1 cellular context compared by ENCODE assay signal in genomic region chr19:42283248-42284065, GRCh38.
TF ChIP-seq lines count a peak whose summit lies in the region.

No MANE protein-coding gene starts in this region.

TF ChIP-seq in K562, 482 proteins besides CTCF, POLR2A, EP300 and RAD21 (continues in another document):
- TF ChIP-seq MEIS2 (IDR thresholded peaks at IDR 0.05; ENCODE audit: partially characterized antibody) (peak; percentile 88), SMARCA4 (IDR thresholded peaks at IDR 0.05) (0 out of 2 replicates have a peak, but pooled peaks have one; percentile 50), EZH2 (IDR thresholded peaks at IDR 0.05; ENCODE audit: borderline replicate concordance, low read depth, low read length) (no peak), NR4A1 (CRISPR knock-in tag; IDR thresholded peaks at IDR 0.05) (peak; percentile 29; the same call in 1 of the 2 replicates), NR4A1 (tag; IDR thresholded peaks at IDR 0.05) (no peak), NR1H2 (CRISPR knock-in tag; IDR thresholded peaks at IDR 0.05) (no peak), NKRF (IDR thresholded peaks at IDR 0.05; ENCODE audit: borderline replicate concordance) (peak; percentile 80), HMGN3 (IDR thresholded peaks at IDR 0.05; ENCODE audit: borderline replicate concordance, extremely low read depth, insufficient read length, low read depth, low read length) (peak; percentile 55), GTF2A2 (tag; IDR thresholded peaks at IDR 0.05) (no peak), ZNF583 (CRISPR knock-in tag; IDR thresholded peaks at IDR 0.05) (0 out of 2 replicates have a peak, but pooled peaks have one; percentile 37), MITF (IDR thresholded peaks at IDR 0.05) (no peak), ZBTB7A (IDR thresholded peaks at IDR 0.05; ENCODE audit: borderline replicate concordance, control insufficient read depth, low read depth, low read length) (peak; percentile 48; the same call in 1 of the 2 replicates), RBBP5 (IDR thresholded peaks at IDR 0.05; ENCODE audit: borderline replicate concordance, insufficient read depth, low read length, poor library complexity, severe bottlenecking) (peak; percentile 63), SMARCE1 (IDR thresholded peaks at IDR 0.05) (peak; percentile 74), ZKSCAN3 (CRISPR knock-in tag; IDR thresholded peaks at IDR 0.05) (no peak), ZNF175 (CRISPR knock-in tag; IDR thresholded peaks at IDR 0.05; ENCODE audit: low read depth) (no peak), HNRNPL (IDR thresholded peaks at IDR 0.05; ENCODE audit: low read depth, low read length) (peak; percentile 86), HDAC1 (IDR thresholded peaks at IDR 0.05) (peak in 1 of 2 experiments; percentile 91; a peak in 2 of 4 replicates), MIER1 (IDR thresholded peaks at IDR 0.05; ENCODE audit: low read depth) (0 out of 2 replicates have a peak, but pooled peaks have one; percentile 66), KLF13 (tag; IDR thresholded peaks at IDR 0.05; ENCODE audit: borderline replicate concordance, low read depth) (peak; percentile 74; the same call in 1 of the 2 replicates), ZFP30 (CRISPR knock-in tag; IDR thresholded peaks at IDR 0.05; ENCODE audit: borderline replicate concordance) (no peak), PRDM10 (IDR thresholded peaks at IDR 0.05; ENCODE audit: partially characterized antibody) (peak; percentile 78), HLTF (IDR thresholded peaks at IDR 0.05) (peak; percentile 89; the same call in 1 of the 2 replicates), GATA2 (CRISPR knock-in tag; IDR thresholded peaks at IDR 0.05) (no peak), ZBTB17 (CRISPR knock-in tag; IDR thresholded peaks at IDR 0.05) (0 out of 2 replicates have a peak, but pooled peaks have one; percentile 47), CCAR2 (IDR thresholded peaks at IDR 0.05; ENCODE audit: low read depth, low read length) (no peak), ELF4 (CRISPR knock-in tag; IDR thresholded peaks at IDR 0.05) (0 out of 2 replicates have a peak, but pooled peaks have one; percentile 39), DACH1 (IDR thresholded peaks at IDR 0.05; ENCODE audit: partially characterized antibody) (no peak), CHD7 (IDR thresholded peaks at IDR 0.05; ENCODE audit: low read depth, low read length) (no peak), SP1 (CRISPR knock-in tag; IDR thresholded peaks at IDR 0.05) (peak; percentile 44; the same call in 1 of the 2 replicates), DIDO1 (tag; IDR thresholded peaks at IDR 0.05; ENCODE audit: low read depth) (no peak), LARP7 (IDR thresholded peaks at IDR 0.05) (peak; percentile 62; the same call in 1 of the 2 replicates), PTTG1 (tag; IDR thresholded peaks at IDR 0.05; ENCODE audit: low read depth) (no peak), KAT2B (IDR thresholded peaks at IDR 0.05; ENCODE audit: low read depth, low read length) (no peak), SAFB (IDR thresholded peaks at IDR 0.05; ENCODE audit: borderline replicate concordance, low read depth, low read length) (peak; percentile 92), ATF7 (IDR thresholded peaks at IDR 0.05) (0 out of 2 replicates have a peak, but pooled peaks have one; percentile 21), PHF8 (IDR thresholded peaks at IDR 0.05; ENCODE audit: borderline replicate concordance, low read length) (peak; percentile 43; the same call in 1 of the 2 replicates), ARID1B (IDR thresholded peaks at IDR 0.05) (peak; percentile 51), ARNT (IDR thresholded peaks at IDR 0.05) (peak; percentile 34 to 70; a peak in 3 of 4 replicates), TBL1XR1 (IDR thresholded peaks at IDR 0.05; ENCODE audit: low read length in 2 of 2) (no peak), ZBTB34 (CRISPR knock-in tag; IDR thresholded peaks at IDR 0.05) (no peak), ERF (CRISPR knock-in tag; IDR thresholded peaks at IDR 0.05) (no peak), POLR2B (IDR thresholded peaks at IDR 0.05; ENCODE audit: low read depth, partially characterized antibody) (peak; percentile 13), MYNN (IDR thresholded peaks at IDR 0.05) (peak; percentile 40; the same call in 1 of the 2 replicates), MYNN (CRISPR knock-in tag; IDR thresholded peaks at IDR 0.05) (no peak), LCOR (CRISPR knock-in tag; IDR thresholded peaks at IDR 0.05) (no peak), EP400 (IDR thresholded peaks at IDR 0.05) (peak; percentile 24; the same call in 1 of the 2 replicates)
